Comparison of ENCODE assay signal across 9 cellular contexts in the genomic region with DNA sequence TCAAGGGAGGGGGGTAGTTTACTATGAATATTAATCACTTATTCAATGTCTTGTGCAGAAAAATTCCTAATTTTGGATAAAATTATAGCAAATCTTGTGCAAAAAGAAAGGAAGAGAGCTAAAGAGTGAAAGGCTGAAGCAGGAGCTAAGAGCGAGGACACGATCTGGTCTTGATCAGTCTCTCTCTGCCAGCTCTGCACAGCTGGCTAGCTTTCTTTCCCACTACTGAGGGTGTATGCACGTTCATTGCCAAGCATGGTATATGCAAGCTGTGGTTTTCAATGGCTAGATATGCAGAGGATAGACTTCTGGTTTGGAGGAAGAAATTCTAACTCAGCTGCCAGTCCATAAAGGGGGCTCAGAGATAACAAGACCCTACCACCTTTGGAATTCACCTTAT.
"Had no signal": no experiment of that assay in that cellular context is flagged by ENCODE, and none has a peak within 500 bp of the region (broad histone marks: within the 10 kb centered on the region; RNA-seq: fewer than 3 reads in every experiment).

No MANE protein-coding gene starts in this region.

- H3K4me1 ChIP-seq: HAP-1 had no signal

- H3K4me1 Mint-ChIP-seq: GM23338 had no signal

- DNase-seq: GM23248, GOT3, H7, H9, HCEC 1CT, HFFc6 had no signal

- H3K36me3 ChIP-seq: HAP-1 had no signal

- H3K9me3 Mint-ChIP-seq: GM23338 had no signal

- H3K9me3 ChIP-seq: HAP-1 had no signal

- H3K4me3 ChIP-seq: GM23248, GM23338, HAP-1 had no signal

- H2AFZ ChIP-seq: GM23248, GM23338 had no signal

- H3K4me3 Mint-ChIP-seq: GM23338, H9, HFFc6 had no signal

- H3K9ac ChIP-seq: GM23248 had no signal

- H3K27ac Mint-ChIP-seq: GM23338, H9, HFFc6 had no signal

- H3K27ac ChIP-seq: GM23248 had no signal

- H3K4me2 ChIP-seq: GM23338 had no signal

- ATAC-seq: GM23338, HCT116 had no signal
